8 cellular contexts compared by ENCODE assay signal in the genomic region with DNA sequence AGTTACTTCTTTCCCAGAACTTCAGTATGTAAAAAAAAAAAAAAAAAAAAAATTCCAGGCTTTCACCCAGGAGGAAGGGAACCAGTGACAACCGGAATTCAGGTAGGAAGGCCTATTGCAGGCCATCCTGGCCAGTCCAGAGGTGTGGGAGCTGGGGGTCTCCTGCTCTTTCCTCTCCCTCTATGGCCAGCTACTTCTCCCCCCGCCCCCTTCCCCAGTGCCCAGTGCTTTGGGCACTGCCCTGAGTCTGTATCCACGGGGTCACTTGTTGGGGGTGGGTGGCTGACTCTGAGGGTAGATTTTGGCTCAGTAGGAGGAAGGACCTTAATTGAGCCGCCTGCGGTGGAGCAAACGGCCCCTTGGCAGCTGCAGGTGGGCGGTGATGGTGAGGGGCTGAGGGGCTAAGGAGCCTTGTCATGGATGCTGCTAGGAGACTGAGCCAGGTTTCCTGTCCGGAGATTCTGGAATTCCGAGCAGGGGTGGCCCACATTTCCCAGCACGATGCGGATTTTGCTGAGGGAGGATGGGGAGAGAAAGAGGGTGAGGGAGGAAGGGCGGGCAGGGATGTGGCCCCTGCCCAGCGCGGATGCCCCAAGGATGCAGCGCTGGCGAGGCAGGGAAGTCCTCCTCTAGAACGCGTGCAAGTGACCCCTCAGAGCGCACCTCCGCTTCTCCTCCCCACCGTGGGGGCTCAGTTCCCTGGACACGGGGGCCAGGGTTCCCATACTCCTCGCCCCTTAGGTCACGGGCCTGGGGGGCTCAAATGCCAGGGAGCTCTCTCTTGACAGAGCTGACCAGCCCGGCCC. TPM values are rescaled to one million over a fixed set of nuclear protein-coding genes. Genes with fewer than 3 reads are reported as not detected.
DNase-seq lines count a peak whose midpoint lies in the region; ATAC-seq and TF ChIP-seq lines count a peak whose summit lies in the region.

No MANE protein-coding gene starts in this region.

- no peak for TF ChIP-seq CTCF in HFF-Myc (IDR thresholded peaks at IDR 0.05; ENCODE audit: low read depth, low read length, missing control alignments)
- TF ChIP-seq CTCF in spleen (IDR thresholded peaks at IDR 0.05 in 8 of 11, conservative IDR thresholded peaks at IDR 0.05 in 3 of 11), result no peak

- H3K36me3 ChIP-seq in spleen, result no peaks in the 10 kb centered on the region

- no peaks in the 10 kb centered on the region for H3K9me3 Mint-ChIP-seq in activated naive CD4-positive, alpha-beta T cell treated with anti-CD3 and anti-CD28 coated beads, Interleukin-2, amount 50 U/mL, for 72 hours

- WGBS in spleen, 5 donors, result 34 to 55% (median 46%) methylated on average over 22 to 25 of the region's 25 CpGs

- no peak for TF ChIP-seq POLR2A in spleen (IDR thresholded peaks at IDR 0.05)

- intact Hi-C loops in spleen (cut with DNase I; ENCODE audit: low total_unique reads), result no loop called here

- peak overlapping the region; percentile 89 to 97 for H3K27ac Mint-ChIP-seq in activated naive CD4-positive, alpha-beta T cell treated with anti-CD3 and anti-CD28 coated beads, Interleukin-2, amount 50 U/mL, for 72 hours

- DNase-seq in HFF-Myc (ENCODE audit: extremely low read depth, low read depth) (no peak), spleen (peak; percentile 84), cerebellum (ENCODE audit: low spot score) (no peak)
- no peak for DNase-seq in activated naive CD4-positive, alpha-beta T cell treated with anti-CD3 and anti-CD28 coated beads, Interleukin-2, amount 50 U/mL, for 72 hours (ENCODE audit: low spot score in 2 of 2)

- peaks cover 0 to 14% of the 10 kb centered on the region in 2 donors for H3K36me3 Mint-ChIP-seq in activated naive CD4-positive, alpha-beta T cell treated with anti-CD3 and anti-CD28 coated beads, Interleukin-2, amount 50 U/mL, for 72 hours

- H3K27me3 ChIP-seq in spleen (replicated peaks in 1 of 7), result no peaks in the 10 kb centered on the region

- peaks cover 0 to 8% (median 0%) of the 10 kb centered on the region in 8 donors for H3K9me3 ChIP-seq in spleen

- H3K4me3 ChIP-seq in HFF-Myc (replicated peaks; ENCODE audit: low read depth, low read length), result peak overlapping the region; percentile 60
- peak overlapping the region; percentile 56 for H3K4me3 ChIP-seq in iPS-11a (ENCODE audit: low read depth, low read length)
- peak overlapping the region; percentile 49 to 93 (median 70) for H3K4me3 ChIP-seq in spleen

- ATAC-seq in activated naive CD4-positive, alpha-beta T cell treated with anti-CD3 and anti-CD28 coated beads, Interleukin-2, amount 50 U/mL, for 72 hours, result no peak
- ATAC-seq in HG02678 (IDR thresholded peaks at IDR 0.05; ENCODE audit: unreplicated experiment) (no peak), HG03354 (IDR thresholded peaks at IDR 0.05; ENCODE audit: poor library complexity, severe bottlenecking, unreplicated experiment) (no peak), GM19035 (IDR thresholded peaks at IDR 0.05; ENCODE audit: unreplicated experiment) (no peak)

- peak overlapping the region; percentile 88 to 97 (median 93) for H3K27ac ChIP-seq in spleen

- peaks cover 17 to 52% (median 41%) of the 10 kb centered on the region in 6 donors for H3K4me1 ChIP-seq in spleen

RNA-seq across cellular contexts. Expression of a gene that starts 1.3 kb away (rescaled TPM):
- 10 to 100 TPM; 12.3 to 15.5 TPM for total RNA-seq in activated naive CD4-positive, alpha-beta T cell treated with anti-CD3 and anti-CD28 coated beads, Interleukin-2, amount 50 U/mL, for 72 hours
- total RNA-seq in spleen (10 to 100 TPM; 27.6 to 46.2 (median 32.6) TPM), cerebellum (21.6 TPM)
- 10 to 100 TPM; 11.2 to 23.1 (median 13.7) TPM for polyA plus RNA-seq in spleen
